ENCODE assay signal across 11 cellular contexts in genomic region chr2:238777369-238778067, GRCh38.
"Had no signal": no experiment of that assay in that cellular context is flagged by ENCODE, and none has a peak within 500 bp of the region (broad histone marks: within the 10 kb centered on the region; RNA-seq: fewer than 3 reads in every experiment).

No MANE protein-coding gene starts in this region.

- DNase-seq: activated CD4-positive, alpha-beta T cell treated with anti-CD3 and anti-CD28 coated beads, Interleukin-2, amount 50 U/mL, for 48 hours; activated naive CD4-positive, alpha-beta T cell treated with anti-CD3 and anti-CD28 coated beads, Interleukin-2, amount 10 ng/mL, durations not matched to agents 7 days and 5 days; effector memory CD4-positive, alpha-beta T cell; foreskin keratinocyte; mesendoderm; ovary; right lobe of liver; stimulated activated CD4-positive, alpha-beta T cell treated with anti-CD3 and anti-CD28 coated beads, Interleukin-4, amount 100 ng/mL, for 4 hours; stimulated activated CD8-positive, alpha-beta memory T cell treated with anti-CD3 and anti-CD28 coated beads, Interleukin-4, amount 100 ng/mL, for 48 hours; stimulated activated naive CD8-positive, alpha-beta T cell treated with anti-CD3 and anti-CD28 coated beads, Interleukin-15, Interleukin-2, amounts not matched to agents 100 U/mL and 50 U/mL, for 24 hours; WERI-Rb-1 had no signal

- ATAC-seq: foreskin keratinocyte; stimulated activated naive CD8-positive, alpha-beta T cell treated with anti-CD3 and anti-CD28 coated beads, Interleukin-15, Interleukin-2, amounts not matched to agents 100 U/mL and 50 U/mL, for 24 hours had no signal
